In genomic region chr3:158494657-158495056, GRCh38 we compare ENCODE assay signal across 23 cellular contexts.
DNase-seq lines count a peak whose midpoint lies in the region; ATAC-seq and TF ChIP-seq lines count a peak whose summit lies in the region.
"Had no signal": no experiment of that assay in that cellular context is flagged by ENCODE, and none has a peak within 500 bp of the region (broad histone marks: within the 10 kb centered on the region; RNA-seq: fewer than 3 reads in every experiment).

No MANE protein-coding gene starts in this region.

- H3K27ac ChIP-seq in gastroesophageal sphincter = no peak overlapping the region
- H3K27ac ChIP-seq: BLaER1 had no signal

- TF ChIP-seq CTCF in gastroesophageal sphincter (IDR thresholded peaks at IDR 0.05) = no peak

- ATAC-seq in T-helper 17 cell = no peak
- no peak for ATAC-seq in HG02970 (IDR thresholded peaks at IDR 0.05; ENCODE audit: low FRiP score, unreplicated experiment)
- ATAC-seq in gastroesophageal sphincter = no peak
- ATAC-seq in activated CD8-positive, alpha-beta memory T cell treated with anti-CD3 and anti-CD28 coated beads, Interleukin-2, amount 10 ng/mL, durations not matched to agents 7 days and 5 days = no peak
- ATAC-seq: GM12878 had no signal

- peak overlapping the region; percentile 16 for H3K27ac Mint-ChIP-seq in T-helper 17 cell
- H3K27ac Mint-ChIP-seq in activated CD8-positive, alpha-beta memory T cell treated with anti-CD3 and anti-CD28 coated beads, Interleukin-2, amount 10 ng/mL, durations not matched to agents 7 days and 5 days = no peak overlapping the region
- H3K27ac Mint-ChIP-seq: CD4-positive, alpha-beta memory T cell; CD4-positive, CD25-positive, alpha-beta regulatory T cell; CD8-positive, alpha-beta memory T cell had no signal

- no peaks in the 10 kb centered on the region for H3K36me3 ChIP-seq in gastroesophageal sphincter
- H3K36me3 ChIP-seq: BLaER1 had no signal

- no peak for DNase-seq in T-helper 17 cell
- DNase-seq in erythroblast (lab: John Stamatoyannopoulos, UW) = peak; percentile 25 to 74
- DNase-seq in activated CD8-positive, alpha-beta memory T cell treated with anti-CD3 and anti-CD28 coated beads, Interleukin-2, amount 10 ng/mL, durations not matched to agents 7 days and 5 days = no peak
- DNase-seq: 8988T; ACHN; BE2C; C1 segment of cervical spinal cord; CD4-positive, alpha-beta memory T cell; CD4-positive, CD25-positive, alpha-beta regulatory T cell; CD8-positive, alpha-beta memory T cell; COR-L47; DMS 273 treated with DMSO at 0.1 percent for 48 hours; DMS153; DMS53; DMS79; DND-41; EL; GDM1 had no signal

- H3K4me3 Mint-ChIP-seq in T-helper 17 cell = no peak overlapping the region
- H3K4me3 Mint-ChIP-seq in activated CD8-positive, alpha-beta memory T cell treated with anti-CD3 and anti-CD28 coated beads, Interleukin-2, amount 10 ng/mL, durations not matched to agents 7 days and 5 days = no peak overlapping the region
- H3K4me3 Mint-ChIP-seq: CD14-positive monocyte; CD4-positive, alpha-beta memory T cell; CD4-positive, CD25-positive, alpha-beta regulatory T cell; CD8-positive, alpha-beta memory T cell had no signal

- H3K9me3 ChIP-seq in T-helper 17 cell (ENCODE audit: control insufficient read depth, low read length, poor library complexity, severe bottlenecking) = no peaks in the 10 kb centered on the region
- peaks cover 0 to 8% (median 0%) of the 10 kb centered on the region in 3 donors for H3K9me3 ChIP-seq in gastroesophageal sphincter
- H3K9me3 ChIP-seq: BE2C had no signal

- 75 to 94% methylated on average over 5 of the region's 5 CpGs for WGBS in gastroesophageal sphincter (ENCODE audit: low coverage in 1 of 2), 2 donors

- H3K36me3 Mint-ChIP-seq in T-helper 17 cell (ENCODE audit: low read depth) = peaks cover 3% of the 10 kb centered on the region
- peaks cover 16% of the 10 kb centered on the region for H3K36me3 Mint-ChIP-seq in activated CD8-positive, alpha-beta memory T cell treated with anti-CD3 and anti-CD28 coated beads, Interleukin-2, amount 10 ng/mL, durations not matched to agents 7 days and 5 days

- no peaks in the 10 kb centered on the region for H3K27me3 ChIP-seq in gastroesophageal sphincter
- H3K27me3 ChIP-seq: BE2C, BLaER1 had no signal

- no peaks in the 10 kb centered on the region for H3K27me3 Mint-ChIP-seq in T-helper 17 cell
- H3K27me3 Mint-ChIP-seq in activated CD8-positive, alpha-beta memory T cell treated with anti-CD3 and anti-CD28 coated beads, Interleukin-2, amount 10 ng/mL, durations not matched to agents 7 days and 5 days = no peaks in the 10 kb centered on the region
- H3K27me3 Mint-ChIP-seq: CD4-positive, alpha-beta memory T cell; CD4-positive, CD25-positive, alpha-beta regulatory T cell; CD8-positive, alpha-beta memory T cell had no signal

- TF ChIP-seq EP300 in gastroesophageal sphincter (IDR thresholded peaks at IDR 0.05) = no peak

- TF ChIP-seq POLR2A in erythroblast (IDR thresholded peaks at IDR 0.05; ENCODE audit: low read length) = peak; percentile 28
- no peak for TF ChIP-seq POLR2A in gastroesophageal sphincter (IDR thresholded peaks at IDR 0.05)

- no peaks in the 10 kb centered on the region for H3K4me1 ChIP-seq in gastroesophageal sphincter
- H3K4me1 ChIP-seq: BLaER1 had no signal

- CTCF ChIA-PET in activated CD8-positive, alpha-beta memory T cell treated with anti-CD3 and anti-CD28 coated beads, Interleukin-2, amount 10 ng/mL, durations not matched to agents 7 days and 5 days (lab: Charles Lee) = no interaction called here

- H3K4me3 ChIP-seq in gastroesophageal sphincter = no peak overlapping the region
- H3K4me3 ChIP-seq: BLaER1, GM12878 had no signal

- peaks cover 2% of the 10 kb centered on the region for H3K4me1 Mint-ChIP-seq in T-helper 17 cell
- no peaks in the 10 kb centered on the region for H3K4me1 Mint-ChIP-seq in activated CD8-positive, alpha-beta memory T cell treated with anti-CD3 and anti-CD28 coated beads, Interleukin-2, amount 10 ng/mL, durations not matched to agents 7 days and 5 days
- H3K4me1 Mint-ChIP-seq: CD14-positive monocyte had no signal

- H3K9me3 Mint-ChIP-seq in activated CD8-positive, alpha-beta memory T cell treated with anti-CD3 and anti-CD28 coated beads, Interleukin-2, amount 10 ng/mL, durations not matched to agents 7 days and 5 days (ENCODE audit: low read depth) = peaks cover 14% of the 10 kb centered on the region

Comparison
In these comparisons a context has a peak if more than half of its experiments do, and no peak if none do; other contexts are left out.
1. DNase-seq: peak in erythroblast (2 of 2); none in T-helper 17 cell (0 of 3) and activated CD8-positive, alpha-beta memory T cell treated with anti-CD3 and anti-CD28 coated beads, Interleukin-2, amount 10 ng/mL, durations not matched to agents 7 days and 5 days (single experiment).